Comparison of ENCODE assay signal across 25 cellular contexts in the genomic region with DNA sequence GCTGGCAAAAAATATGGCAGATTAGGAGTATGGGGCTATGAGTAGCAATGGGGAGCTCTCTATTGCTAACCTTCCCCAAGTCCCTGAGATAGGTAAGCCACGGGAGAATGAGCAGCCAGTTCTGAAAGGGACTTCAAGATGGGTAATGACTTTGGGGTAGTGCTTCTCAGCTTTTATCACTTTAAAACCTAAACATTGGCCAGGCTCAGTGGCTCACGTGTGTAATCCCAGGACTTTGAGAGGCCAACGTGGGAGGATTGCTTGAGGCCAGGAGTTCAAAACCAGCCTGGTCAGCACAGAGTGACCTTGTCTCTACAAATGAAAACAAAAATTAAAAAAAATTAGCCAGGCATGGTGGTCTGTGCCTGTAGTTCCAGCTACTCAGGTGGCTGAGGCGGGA.
"Had no signal": no experiment of that assay in that cellular context is flagged by ENCODE, and none has a peak within 500 bp of the region (broad histone marks: within the 10 kb centered on the region; RNA-seq: fewer than 3 reads in every experiment).

No MANE protein-coding gene starts in this region.

- H3K27me3 ChIP-seq: foreskin keratinocyte, pancreas, suprapubic skin, thyroid gland, upper lobe of left lung, uterus had no signal

- H3K4me1 ChIP-seq: foreskin keratinocyte, pancreas, suprapubic skin, upper lobe of left lung, uterus had no signal

- H3K9me3 Mint-ChIP-seq: immature natural killer cell; natural killer cell treated with Interleukin-12 subunit alpha and Interleukin-12 subunit beta and Interleukin-15 and Interleukin-18, amount 100 ng/mL, for 72 hours; stimulated activated effector memory CD8-positive, alpha-beta T cell treated with anti-CD3 and anti-CD28 coated beads, Interleukin-12 subunit alpha, Interleukin-12 subunit beta, amount 100 ng/mL, for 72 hours had no signal

- H3K36me3 ChIP-seq: pancreas, suprapubic skin, thyroid gland, upper lobe of left lung, uterus had no signal

- H3K4me2 ChIP-seq: smooth muscle cell had no signal

- FAIRE-seq: endometrium, kidney, pancreas had no signal

- H3K9me3 ChIP-seq: pancreas, suprapubic skin, thyroid gland, upper lobe of left lung, uterus had no signal

- H3K4me3 Mint-ChIP-seq: immature natural killer cell; natural killer cell treated with Interleukin-12 subunit alpha and Interleukin-12 subunit beta and Interleukin-15 and Interleukin-18, amount 100 ng/mL, for 72 hours; stimulated activated effector memory CD8-positive, alpha-beta T cell treated with anti-CD3 and anti-CD28 coated beads, Interleukin-12 subunit alpha, Interleukin-12 subunit beta, amount 100 ng/mL, for 72 hours had no signal

- H3K36me3 Mint-ChIP-seq: natural killer cell treated with Interleukin-12 subunit alpha and Interleukin-12 subunit beta and Interleukin-15 and Interleukin-18, amount 100 ng/mL, for 72 hours; stimulated activated effector memory CD8-positive, alpha-beta T cell treated with anti-CD3 and anti-CD28 coated beads, Interleukin-12 subunit alpha, Interleukin-12 subunit beta, amount 100 ng/mL, for 72 hours had no signal

- H3K4me3 ChIP-seq: lung, pancreas, smooth muscle cell, suprapubic skin, thyroid gland, upper lobe of left lung, uterus had no signal

- H3K27ac Mint-ChIP-seq: immature natural killer cell; natural killer cell treated with Interleukin-12 subunit alpha and Interleukin-12 subunit beta and Interleukin-15 and Interleukin-18, amount 100 ng/mL, for 72 hours; progenitor cell of endocrine pancreas; stimulated activated effector memory CD8-positive, alpha-beta T cell treated with anti-CD3 and anti-CD28 coated beads, Interleukin-12 subunit alpha, Interleukin-12 subunit beta, amount 100 ng/mL, for 72 hours had no signal

- DNase-seq: effector memory CD4-positive, alpha-beta T cell; foreskin keratinocyte; immature natural killer cell; kidney; left cardiac atrium; left ventricle myocardium superior; mesenchymal stem cell; midbrain; occipital lobe; pancreas; right cardiac atrium; stimulated activated CD4-positive, alpha-beta T cell treated with anti-CD3 and anti-CD28 coated beads, Interleukin-4, amount 100 ng/mL, for 1 hour; stimulated activated CD8-positive, alpha-beta memory T cell treated with anti-CD3 and anti-CD28 coated beads, Interleukin-4, amount 100 ng/mL, for 48 hours; stimulated activated naive CD8-positive, alpha-beta T cell treated with anti-CD3 and anti-CD28 coated beads, Interleukin-15, Interleukin-2, amounts not matched to agents 100 U/mL and 50 U/mL, for 24 hours; upper lobe of left lung; uterus had no signal

- H3K27me3 Mint-ChIP-seq: natural killer cell treated with Interleukin-12 subunit alpha and Interleukin-12 subunit beta and Interleukin-15 and Interleukin-18, amount 100 ng/mL, for 72 hours; progenitor cell of endocrine pancreas had no signal

- H3K4me1 Mint-ChIP-seq: immature natural killer cell; stimulated activated effector memory CD8-positive, alpha-beta T cell treated with anti-CD3 and anti-CD28 coated beads, Interleukin-12 subunit alpha, Interleukin-12 subunit beta, amount 100 ng/mL, for 72 hours had no signal

- H3K27ac ChIP-seq: foreskin keratinocyte, pancreas, suprapubic skin, thyroid gland, upper lobe of left lung, uterus had no signal

- ATAC-seq: esophagus mucosa; foreskin keratinocyte; left cardiac atrium; left ventricle myocardium superior; natural killer cell treated with Interleukin-12 subunit alpha and Interleukin-12 subunit beta and Interleukin-15 and Interleukin-18, amount 100 ng/mL, for 72 hours; pancreas; right cardiac atrium; stimulated activated effector memory CD8-positive, alpha-beta T cell treated with anti-CD3 and anti-CD28 coated beads, Interleukin-12 subunit alpha, Interleukin-12 subunit beta, amount 100 ng/mL, for 72 hours; stimulated activated naive CD8-positive, alpha-beta T cell treated with anti-CD3 and anti-CD28 coated beads, Interleukin-15, Interleukin-2, amounts not matched to agents 100 U/mL and 50 U/mL, for 24 hours had no signal
